Comparison of ENCODE assay signal across 24 cellular contexts in genomic region chr2:231683907-231684306, GRCh38. TPM values are rescaled to one million over a fixed set of nuclear protein-coding genes. Genes with fewer than 3 reads are reported as not detected.
DNase-seq lines count a peak whose midpoint lies in the region; ATAC-seq, FAIRE-seq and TF ChIP-seq lines count a peak whose summit lies in the region.
"Had no signal": no experiment of that assay in that cellular context is flagged by ENCODE, and none has a peak within 500 bp of the region (broad histone marks: within the 10 kb centered on the region; RNA-seq: fewer than 3 reads in every experiment).

No MANE protein-coding gene starts in this region.

- H3K4me1 ChIP-seq in OCI-LY1 (ENCODE audit: insufficient read depth, low read length, severe bottlenecking), result peaks cover 79% of the 10 kb centered on the region
- H3K4me1 ChIP-seq: uterus had no signal

- no peaks in the 10 kb centered on the region for H3K36me3 Mint-ChIP-seq in stimulated activated naive B cell treated with anti-CD40 and anti-IgM and Interleukin-4, amounts not matched to agents 10 μg/mL and 1 μg/mL and 100 μg/mL, for 72 hours
- H3K36me3 Mint-ChIP-seq in CD4-positive, alpha-beta T cell (ENCODE audit: low read depth), result no peaks in the 10 kb centered on the region
- H3K36me3 Mint-ChIP-seq: CD4-positive, CD25-positive, alpha-beta regulatory T cell; IgD-negative memory B cell; natural killer cell; stimulated activated effector memory CD8-positive, alpha-beta T cell treated with anti-CD3 and anti-CD28 coated beads, Interleukin-12 subunit alpha, Interleukin-12 subunit beta, amount 100 ng/mL, for 72 hours had no signal

- DNase-seq in HL-60 (ENCODE audit: low read depth in 1 of 2, low spot score in 1 of 2) (no peak), frontal cortex (ENCODE audit: low spot score in 2 of 2) (no peak), SW 1271 (lab: John Stamatoyannopoulos, UW) (no peak)
- no peak for DNase-seq in stimulated activated naive B cell treated with anti-CD40 and anti-IgM and Interleukin-4, amounts not matched to agents 10 μg/mL and 1 μg/mL and 100 μg/mL, for 72 hours
- no peak for DNase-seq in CD4-positive, alpha-beta T cell
- DNase-seq: activated B cell treated with CpG ODN at 0.5 μM for 24 hours; activated naive CD4-positive, alpha-beta T cell; activated T-cell treated with anti-CD3 and anti-CD28 coated beads, Interleukin-2, amount 50 U/mL, for 72 hours; CD4-positive, CD25-positive, alpha-beta regulatory T cell; effector CD4-positive, alpha-beta T cell; EL; MG63; natural killer cell; stimulated activated CD4-positive, alpha-beta T cell treated with anti-CD3 and anti-CD28 coated beads, Interleukin-4, amount 100 ng/mL, for 1 hour; T1000; testis; uterus had no signal

- H3K79me2 ChIP-seq in OCI-LY1 (ENCODE audit: insufficient read depth, low read length), result no peaks in the 10 kb centered on the region
- H3K79me2 ChIP-seq: parathyroid adenoma had no signal

- ATAC-seq in stimulated activated naive B cell treated with anti-CD40 and anti-IgM and Interleukin-4, amounts not matched to agents 10 μg/mL and 1 μg/mL and 100 μg/mL, for 72 hours (replicated peaks), result no peak
- ATAC-seq in CD4-positive, alpha-beta T cell (ENCODE audit: poor library complexity), result no peak
- ATAC-seq: activated T-cell treated with anti-CD3 and anti-CD28 coated beads, Interleukin-2, amount 50 U/mL, for 72 hours; natural killer cell; stimulated activated effector memory CD8-positive, alpha-beta T cell treated with anti-CD3 and anti-CD28 coated beads, Interleukin-12 subunit alpha, Interleukin-12 subunit beta, amount 100 ng/mL, for 72 hours had no signal

- no peak overlapping the region for H2AFZ ChIP-seq in OCI-LY1 (ENCODE audit: low read length)
- H2AFZ ChIP-seq: parathyroid adenoma had no signal

- H3F3A ChIP-seq in OCI-LY1 (ENCODE audit: insufficient read depth, low read length), result peaks cover under 1% of the 10 kb centered on the region; the same call in 1 of the 2 replicates

- no peaks in the 10 kb centered on the region for H3K36me3 ChIP-seq in OCI-LY1 (ENCODE audit: insufficient read depth, low read length)
- H3K36me3 ChIP-seq: MG63, uterus had no signal

- POLR2A ChIA-PET in CD4-positive, alpha-beta T cell (lab: Charles Lee), result interaction anchor here (1.0 to 1.3 kb wide), 5 partner anchors 23 to 220 kb away, joined by 3 to 4 read pairs (median 3); partner anchors contain the start of gene NCL

- H3K27ac Mint-ChIP-seq in stimulated activated naive B cell treated with anti-CD40 and anti-IgM and Interleukin-4, amounts not matched to agents 10 μg/mL and 1 μg/mL and 100 μg/mL, for 72 hours, result peak overlapping the region; percentile 87
- H3K27ac Mint-ChIP-seq in CD4-positive, alpha-beta T cell, result no peak overlapping the region
- H3K27ac Mint-ChIP-seq: activated B cell treated with CpG ODN at 0.5 μM for 24 hours; activated T-cell treated with anti-CD3 and anti-CD28 coated beads, Interleukin-2, amount 50 U/mL, for 72 hours; CD4-positive, CD25-positive, alpha-beta regulatory T cell; IgD-negative memory B cell; natural killer cell; stimulated activated effector memory CD8-positive, alpha-beta T cell treated with anti-CD3 and anti-CD28 coated beads, Interleukin-12 subunit alpha, Interleukin-12 subunit beta, amount 100 ng/mL, for 72 hours had no signal

- CTCF ChIA-PET in CD4-positive, alpha-beta T cell (lab: Charles Lee), result interaction anchor here (0.8 to 2.0 kb wide), 3 partner anchors 18 to 30 kb away, joined by 3 to 10 read pairs (median 7); no protein-coding TSS in a partner anchor

- no peaks in the 10 kb centered on the region for H3K27me3 ChIP-seq in HL-60 (ENCODE audit: insufficient read depth, poor library complexity, severe bottlenecking)
- no peaks in the 10 kb centered on the region for H3K27me3 ChIP-seq in OCI-LY1 (ENCODE audit: insufficient read depth, low read length)
- peaks cover 13% of the 10 kb centered on the region for H3K27me3 ChIP-seq in CD4-positive, alpha-beta T cell (ENCODE audit: control insufficient read depth, insufficient read depth, low read length)
- H3K27me3 ChIP-seq: MG63, testis, uterus had no signal

- H3K4me2 ChIP-seq in OCI-LY1 (ENCODE audit: low read length), result peak overlapping the region; percentile 61

- H3K4me3 Mint-ChIP-seq in stimulated activated naive B cell treated with anti-CD40 and anti-IgM and Interleukin-4, amounts not matched to agents 10 μg/mL and 1 μg/mL and 100 μg/mL, for 72 hours, result peak overlapping the region in 1 of 2 donors; percentile 47
- no peak overlapping the region for H3K4me3 Mint-ChIP-seq in CD4-positive, alpha-beta T cell
- H3K4me3 Mint-ChIP-seq: activated T-cell treated with anti-CD3 and anti-CD28 coated beads, Interleukin-2, amount 50 U/mL, for 72 hours; CD4-positive, CD25-positive, alpha-beta regulatory T cell; natural killer cell; stimulated activated effector memory CD8-positive, alpha-beta T cell treated with anti-CD3 and anti-CD28 coated beads, Interleukin-12 subunit alpha, Interleukin-12 subunit beta, amount 100 ng/mL, for 72 hours had no signal

- no peaks in the 10 kb centered on the region for H4K20me1 ChIP-seq in OCI-LY1 (ENCODE audit: insufficient read depth, low read length)

- H3K27ac ChIP-seq in HL-60 (replicated peaks), result peak overlapping the region; percentile 95
- H3K27ac ChIP-seq in OCI-LY1 (ENCODE audit: low read depth, low read length, poor library complexity, severe bottlenecking), result peak overlapping the region; percentile 96
- H3K27ac ChIP-seq in cingulate gyrus (ENCODE audit: low read depth, low read length), result peak overlapping the region; percentile 99
- no peak overlapping the region for H3K27ac ChIP-seq in CD4-positive, alpha-beta T cell (ENCODE audit: low read depth, low read length)
- H3K27ac ChIP-seq: parathyroid adenoma, testis, uterus had no signal

- TF ChIP-seq CTCF in HL-60 (IDR thresholded peaks at IDR 0.05; ENCODE audit: insufficient read depth, low read length) (no peak), OCI-LY1 (IDR thresholded peaks at IDR 0.05; ENCODE audit: low read length) (no peak)
- TF ChIP-seq CTCF in CD4-positive, alpha-beta T cell (IDR thresholded peaks at IDR 0.05), result no peak

- intact Hi-C loops in CD4-positive, alpha-beta T cell (cut with DNase I, micrococcal nuclease), result no loop called here

- no peaks in the 10 kb centered on the region for H3K9me3 ChIP-seq in OCI-LY1 (ENCODE audit: low read length)
- no peaks in the 10 kb centered on the region for H3K9me3 ChIP-seq in CD4-positive, alpha-beta T cell (ENCODE audit: control insufficient read depth, low read length)
- H3K9me3 ChIP-seq: MG63, testis, uterus had no signal

- no peak overlapping the region for H3K4me3 ChIP-seq in HL-60 (replicated peaks; ENCODE audit: insufficient read depth, low read length)
- peak overlapping the region; percentile 54 for H3K4me3 ChIP-seq in OCI-LY1 (ENCODE audit: low read depth, low read length, poor library complexity, severe bottlenecking)
- H3K4me3 ChIP-seq: MG63, testis, uterus had no signal

- peak overlapping the region; percentile 76 for H3K9ac ChIP-seq in OCI-LY1 (ENCODE audit: low read length)
- H3K9ac ChIP-seq: parathyroid adenoma had no signal

- no peaks in the 10 kb centered on the region for H3K9me3 Mint-ChIP-seq in stimulated activated naive B cell treated with anti-CD40 and anti-IgM and Interleukin-4, amounts not matched to agents 10 μg/mL and 1 μg/mL and 100 μg/mL, for 72 hours
- no peaks in the 10 kb centered on the region for H3K9me3 Mint-ChIP-seq in CD4-positive, alpha-beta T cell
- H3K9me3 Mint-ChIP-seq: activated B cell treated with CpG ODN at 0.5 μM for 24 hours; activated T-cell treated with anti-CD3 and anti-CD28 coated beads, Interleukin-2, amount 50 U/mL, for 72 hours; IgD-negative memory B cell; natural killer cell; stimulated activated effector memory CD8-positive, alpha-beta T cell treated with anti-CD3 and anti-CD28 coated beads, Interleukin-12 subunit alpha, Interleukin-12 subunit beta, amount 100 ng/mL, for 72 hours had no signal

- no peak for FAIRE-seq in frontal cortex (lab: Jason Lieb, UNC)
- FAIRE-seq: GM12891, islet of Langerhans had no signal

- no peaks in the 10 kb centered on the region for H3K9me2 ChIP-seq in OCI-LY1 (ENCODE audit: low read depth, low read length)

- peaks cover 48 to 65% of the 10 kb centered on the region in 2 donors for H3K4me1 Mint-ChIP-seq in stimulated activated naive B cell treated with anti-CD40 and anti-IgM and Interleukin-4, amounts not matched to agents 10 μg/mL and 1 μg/mL and 100 μg/mL, for 72 hours
- H3K4me1 Mint-ChIP-seq in CD4-positive, alpha-beta T cell (ENCODE audit: low read depth), result peaks cover 5% of the 10 kb centered on the region

- no peaks in the 10 kb centered on the region for H3K27me3 Mint-ChIP-seq in stimulated activated naive B cell treated with anti-CD40 and anti-IgM and Interleukin-4, amounts not matched to agents 10 μg/mL and 1 μg/mL and 100 μg/mL, for 72 hours
- H3K27me3 Mint-ChIP-seq in CD4-positive, alpha-beta T cell, result peaks cover 18% of the 10 kb centered on the region
- H3K27me3 Mint-ChIP-seq: activated B cell treated with CpG ODN at 0.5 μM for 24 hours had no signal

RNA-seq across cellular contexts. Expression of gene PTMA, which starts 24.4 kb away (rescaled TPM):
- total RNA-seq in frontal cortex, result 958 TPM
- total RNA-seq in CD4-positive, alpha-beta T cell, result 1,000 to 10,000 TPM; 1,546 to 1,586 TPM
